Comparison of ENCODE assay signal across 2 cellular contexts in the genomic region with DNA sequence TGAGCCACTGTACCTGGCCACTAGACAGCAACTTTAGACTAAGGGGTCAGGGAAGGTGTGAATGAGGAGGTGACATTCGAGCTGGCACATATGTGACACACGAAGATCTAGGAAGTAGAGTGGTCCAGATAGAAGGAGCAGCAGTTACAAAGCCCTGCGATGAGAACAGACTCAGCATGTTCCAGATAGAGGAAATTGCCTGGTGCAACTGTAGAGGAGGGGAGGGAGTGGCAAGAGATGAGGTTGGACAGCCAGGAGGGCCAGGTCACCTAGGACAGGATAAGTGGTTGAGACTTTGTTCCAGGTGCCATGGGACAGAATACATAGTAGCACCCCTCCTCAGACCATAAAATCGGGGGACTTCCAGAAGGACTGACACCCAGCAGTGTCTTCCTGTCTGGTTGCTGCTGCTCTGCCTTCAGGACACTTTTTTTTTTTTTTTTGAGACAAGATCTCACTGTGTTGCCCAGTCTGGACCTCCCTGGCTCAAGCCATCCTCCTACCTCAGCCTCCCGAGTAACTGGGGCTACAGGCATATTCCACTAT.
TF ChIP-seq lines count a peak whose summit lies in the region.

No MANE protein-coding gene starts in this region.

TF ChIP-seq in GM23338, 12 proteins besides CTCF, POLR2A, EP300 and RAD21:
- TF ChIP-seq STAT1 (IDR thresholded peaks at IDR 0.05; ENCODE audit: unreplicated experiment) (no peak), EZH2phosphoT487 (IDR thresholded peaks at IDR 0.05; ENCODE audit: unreplicated experiment) (no peak), ETS1 (IDR thresholded peaks at IDR 0.05) (no peak), ZNF114 (CRISPR knock-in tag; IDR thresholded peaks at IDR 0.05) (no peak), CREB1 (CRISPR knock-in tag; IDR thresholded peaks at IDR 0.05; ENCODE audit: low read depth) (no peak), ZNF331 (CRISPR knock-in tag; IDR thresholded peaks at IDR 0.05; ENCODE audit: low read depth) (no peak), POLR2AphosphoS5 (IDR thresholded peaks at IDR 0.05; ENCODE audit: low read depth) (no peak), NANOG (IDR thresholded peaks at IDR 0.05; ENCODE audit: borderline replicate concordance) (no peak), JUNB (IDR thresholded peaks at IDR 0.05; ENCODE audit: unreplicated experiment) (no peak), EZH2 (IDR thresholded peaks at IDR 0.05; ENCODE audit: low read depth, unreplicated experiment) (no peak)
- TF ChIP-seq, protein P1, sequence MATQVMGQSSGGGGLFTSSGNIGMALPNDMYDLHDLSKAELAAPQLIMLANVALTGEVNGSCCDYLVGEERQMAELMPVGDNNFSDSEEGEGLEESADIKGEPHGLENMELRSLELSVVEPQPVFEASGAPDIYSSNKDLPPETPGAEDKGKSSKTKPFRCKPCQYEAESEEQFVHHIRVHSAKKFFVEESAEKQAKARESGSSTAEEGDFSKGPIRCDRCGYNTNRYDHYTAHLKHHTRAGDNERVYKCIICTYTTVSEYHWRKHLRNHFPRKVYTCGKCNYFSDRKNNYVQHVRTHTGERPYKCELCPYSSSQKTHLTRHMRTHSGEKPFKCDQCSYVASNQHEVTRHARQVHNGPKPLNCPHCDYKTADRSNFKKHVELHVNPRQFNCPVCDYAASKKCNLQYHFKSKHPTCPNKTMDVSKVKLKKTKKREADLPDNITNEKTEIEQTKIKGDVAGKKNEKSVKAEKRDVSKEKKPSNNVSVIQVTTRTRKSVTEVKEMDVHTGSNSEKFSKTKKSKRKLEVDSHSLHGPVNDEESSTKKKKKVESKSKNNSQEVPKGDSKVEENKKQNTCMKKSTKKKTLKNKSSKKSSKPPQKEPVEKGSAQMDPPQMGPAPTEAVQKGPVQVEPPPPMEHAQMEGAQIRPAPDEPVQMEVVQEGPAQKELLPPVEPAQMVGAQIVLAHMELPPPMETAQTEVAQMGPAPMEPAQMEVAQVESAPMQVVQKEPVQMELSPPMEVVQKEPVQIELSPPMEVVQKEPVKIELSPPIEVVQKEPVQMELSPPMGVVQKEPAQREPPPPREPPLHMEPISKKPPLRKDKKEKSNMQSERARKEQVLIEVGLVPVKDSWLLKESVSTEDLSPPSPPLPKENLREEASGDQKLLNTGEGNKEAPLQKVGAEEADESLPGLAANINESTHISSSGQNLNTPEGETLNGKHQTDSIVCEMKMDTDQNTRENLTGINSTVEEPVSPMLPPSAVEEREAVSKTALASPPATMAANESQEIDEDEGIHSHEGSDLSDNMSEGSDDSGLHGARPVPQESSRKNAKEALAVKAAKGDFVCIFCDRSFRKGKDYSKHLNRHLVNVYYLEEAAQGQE (IDR thresholded peaks at IDR 0.05; ENCODE audit: unreplicated experiment) = no peak
TF ChIP-seq in GM23338: peak in this region for 0.

TF ChIP-seq in GM12891, 5 proteins besides CTCF, POLR2A, EP300 and RAD21:
- TF ChIP-seq PAX5 (IDR thresholded peaks at IDR 0.05; ENCODE audit: insufficient read depth, low read length, severe bottlenecking) = no peak
- no peak for TF ChIP-seq POLR2AphosphoS5 (IDR thresholded peaks at IDR 0.05; ENCODE audit: low read depth, low read length)
- TF ChIP-seq SPI1 (IDR thresholded peaks at IDR 0.05; ENCODE audit: low read depth, low read length) = no peak
- TF ChIP-seq TAF1 (IDR thresholded peaks at IDR 0.05; ENCODE audit: low read depth, low read length) = no peak
- no peak for TF ChIP-seq POU2F2 (IDR thresholded peaks at IDR 0.05; ENCODE audit: low read depth, low read length)
